Comparison of ENCODE assay signal across 11 cellular contexts in genomic region chr15:67548862-67549651, GRCh38. TPM values are rescaled to one million over a fixed set of nuclear protein-coding genes. Genes with fewer than 3 reads are reported as not detected.
DNase-seq lines count a peak whose midpoint lies in the region; ATAC-seq and TF ChIP-seq lines count a peak whose summit lies in the region.
"Had no signal": no experiment of that assay in that cellular context is flagged by ENCODE, and none has a peak within 500 bp of the region (broad histone marks: within the 10 kb centered on the region; RNA-seq: fewer than 3 reads in every experiment).

No MANE protein-coding gene starts in this region.

- no peak for TF ChIP-seq CTCF in WERI-Rb-1 (IDR thresholded peaks at IDR 0.05; ENCODE audit: low read depth, low read length)

- ATAC-seq in left colon (peak; percentile 78), GM21367 (IDR thresholded peaks at IDR 0.05; ENCODE audit: unreplicated experiment) (no peak), GM18511 (IDR thresholded peaks at IDR 0.05; ENCODE audit: unreplicated experiment) (no peak)
- ATAC-seq: HepG2 had no signal

- H3K36me3 ChIP-seq in MG63 (peaks cover 16% of the 10 kb centered on the region), WERI-Rb-1 (peaks cover 4% of the 10 kb centered on the region; the same call in 1 of the 2 replicates)

- H3K9me3 ChIP-seq in MG63, result no peaks in the 10 kb centered on the region
- no peaks in the 10 kb centered on the region for H3K9me3 ChIP-seq in WERI-Rb-1 (ENCODE audit: severe bottlenecking)
- H3K9me3 ChIP-seq: neutrophil had no signal

- peak; percentile 35 for DNase-seq in AG20443 (ENCODE audit: low spot score)
- DNase-seq in MG63, result peak; percentile 82
- peak; percentile 67 for DNase-seq in WERI-Rb-1
- peak; percentile 49 to 59 for DNase-seq in left colon
- DNase-seq in activated T-cell treated with anti-CD3 and anti-CD28 coated beads, Interleukin-2, amount 50 U/mL, for 1 hour, result no peak
- DNase-seq in dedifferentiated amniotic fluid mesenchymal stem cell (ENCODE audit: extremely low spot score), result no peak

- H3K4me3 ChIP-seq in MG63 (no peak overlapping the region), WERI-Rb-1 (ENCODE audit: low read depth, low read length) (no peak overlapping the region)

- H3K27me3 ChIP-seq in MG63, result no peaks in the 10 kb centered on the region
- no peaks in the 10 kb centered on the region for H3K27me3 ChIP-seq in WERI-Rb-1 (ENCODE audit: insufficient read depth, low read depth, severe bottlenecking)
- H3K27me3 ChIP-seq: neutrophil had no signal

- H3K27ac ChIP-seq in WERI-Rb-1, result no peak overlapping the region
- H3K27ac ChIP-seq: C4-2B, neutrophil had no signal

- intact Hi-C loops in left colon (cut with DNase I, micrococcal nuclease), result no loop called here

RNA-seq across cellular contexts. Expression of gene MAP2K5, which starts 6.6 kb away (rescaled TPM):
- 2.5 and 2.7 TPM in 2 replicates for total RNA-seq in MG63 (2014; rRNA removed; shearing (Covaris generic); ENCODE audit: low replicate concordance)
- total RNA-seq in left colon, result 10 to 100 TPM; 19.1 to 23.0 TPM

RNA-seq across cellular contexts. Expression of gene C15orf61, which starts 28.1 kb away (rescaled TPM):
- 5.9 and 11.6 TPM in 2 replicates for total RNA-seq in MG63 (2014; rRNA removed; shearing (Covaris generic); ENCODE audit: low replicate concordance)
- total RNA-seq in left colon, result 1 to 10 TPM; 5.5 to 7.0 TPM

Comparison
In these comparisons a context has a peak if more than half of its experiments do, and no peak if none do; other contexts are left out.
1. DNase-seq: peak in AG20443 (single experiment), MG63 (single experiment), WERI-Rb-1 (single experiment) and left colon (2 of 2); none in activated T-cell treated with anti-CD3 and anti-CD28 coated beads, Interleukin-2, amount 50 U/mL, for 1 hour (single experiment) and dedifferentiated amniotic fluid mesenchymal stem cell (single experiment).